In the genomic region with DNA sequence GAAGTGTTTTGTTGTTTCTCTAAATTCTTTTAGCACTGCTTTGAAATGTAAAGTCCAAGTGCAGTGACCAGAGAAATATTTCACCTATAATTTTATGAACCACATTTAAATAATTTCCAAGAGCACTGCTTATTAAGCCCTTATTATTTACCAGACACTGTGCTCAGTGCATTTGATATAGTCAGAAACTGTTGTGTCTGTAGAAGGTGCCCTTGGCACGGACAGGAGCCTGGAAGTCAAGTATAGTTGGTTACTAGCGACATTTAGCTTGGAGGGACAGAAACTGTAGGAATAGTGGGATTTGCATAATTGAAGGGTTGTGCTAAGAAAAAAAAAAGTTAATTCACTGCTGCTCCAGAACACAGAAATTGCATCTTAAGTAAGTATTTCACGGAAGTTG, we compare ENCODE assay signal across 23 cellular contexts.
"Had no signal": no experiment of that assay in that cellular context is flagged by ENCODE, and none has a peak within 500 bp of the region (broad histone marks: within the 10 kb centered on the region; RNA-seq: fewer than 3 reads in every experiment).

No MANE protein-coding gene starts in this region.

- H3K4me1 ChIP-seq: uterus had no signal

- H3K36me3 ChIP-seq: heart right ventricle, lower lobe of right lung, pancreas, suprapubic skin, thoracic aorta, tibial nerve, uterus had no signal

- ATAC-seq: left colon; naive thymus-derived CD8-positive, alpha-beta T cell; pancreas; sciatic nerve; stimulated activated effector memory CD8-positive, alpha-beta T cell treated with anti-CD3 and anti-CD28 coated beads, Interleukin-12 subunit alpha, Interleukin-12 subunit beta, amount 100 ng/mL, for 72 hours had no signal

- H3K9me3 ChIP-seq: heart right ventricle, lower lobe of right lung, pancreas, psoas muscle, suprapubic skin, thoracic aorta, tibial nerve, uterus had no signal

- DNase-seq: heart right ventricle; kidney glomerular epithelial cell; left colon; lower lobe of right lung; mammary epithelial cell; mesenchymal stem cell; naive thymus-derived CD8-positive, alpha-beta T cell; nucleus accumbens; pancreas; posterior cingulate gyrus; psoas muscle; stimulated activated CD4-positive, alpha-beta T cell treated with anti-CD3 and anti-CD28 coated beads, Interleukin-12 subunit alpha, Interleukin-12 subunit beta, amount 100 ng/mL, for 4 hours; stimulated activated CD4-positive, alpha-beta T cell treated with anti-CD3 and anti-CD28 coated beads, Interleukin-15, amount 100 ng/mL, for 24 hours; stimulated activated CD4-positive, alpha-beta T cell treated with anti-CD3 and anti-CD28 coated beads, Interleukin-4, amount 100 ng/mL, for 24 hours; stimulated activated naive CD4-positive, alpha-beta T cell; uterus had no signal

- H3K4me3 ChIP-seq: heart right ventricle, hepatocyte, lower lobe of right lung, pancreas, psoas muscle, skin epidermis, suprapubic skin, thoracic aorta, tibial nerve, uterus had no signal

- H3K27ac ChIP-seq: hepatocyte, lower lobe of right lung, pancreas, psoas muscle, skin epidermis, suprapubic skin, thoracic aorta, tibial nerve, uterus had no signal

- H3K27me3 ChIP-seq: heart right ventricle, hepatocyte, pancreas, suprapubic skin, tibial nerve, uterus had no signal
